Comparison of ENCODE assay signal across 8 cellular contexts in the genomic region with DNA sequence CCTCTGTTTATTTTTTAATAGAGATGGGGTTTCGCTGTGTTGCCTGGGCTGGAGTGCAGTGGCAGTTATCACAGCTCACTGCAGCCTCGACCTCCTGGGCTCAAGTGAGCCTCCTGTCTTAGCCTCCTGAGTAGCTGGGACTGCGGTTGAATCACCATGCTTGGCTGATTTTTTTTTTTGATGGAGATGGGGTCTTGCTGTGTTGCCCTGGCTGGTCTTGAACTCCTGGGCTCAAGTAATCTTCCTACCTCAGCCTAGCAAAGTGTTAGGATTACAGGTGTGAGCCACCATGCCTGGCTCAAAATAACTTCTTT. TPM values are rescaled to one million over a fixed set of nuclear protein-coding genes. Genes with fewer than 3 reads are reported as not detected.
DNase-seq lines count a peak whose midpoint lies in the region; TF ChIP-seq lines count a peak whose summit lies in the region.

No MANE protein-coding gene starts in this region.

- H3K9me3 ChIP-seq in iPS-15b (ENCODE audit: control insufficient read depth, insufficient read depth, low read length) (no peaks in the 10 kb centered on the region), spleen (no peaks in the 10 kb centered on the region)

- TF ChIP-seq CTCF in HFFc6 (IDR thresholded peaks at IDR 0.05): no peak
- no peak for TF ChIP-seq CTCF in spleen (IDR thresholded peaks at IDR 0.05 in 8 of 11, conservative IDR thresholded peaks at IDR 0.05 in 3 of 11)

- peak overlapping the region; percentile 21 to 87 (median 80) for H3K27ac ChIP-seq in spleen

- 81 to 93% (median 86%) methylated on average over 3 of the region's 3 CpGs for WGBS in spleen, 5 donors

- peaks cover 6% of the 10 kb centered on the region for H3K27me3 ChIP-seq in iPS-15b (ENCODE audit: control insufficient read depth, insufficient read depth, low read length)
- no peaks in the 10 kb centered on the region for H3K27me3 ChIP-seq in spleen (replicated peaks in 1 of 7)

- H3K27ac Mint-ChIP-seq in HFFc6: peak overlapping the region; percentile 95
- peak overlapping the region; percentile 88 for H3K27ac Mint-ChIP-seq in activated naive CD8-positive, alpha-beta T cell treated with anti-CD3 and anti-CD28 coated beads for 36 hours

- H3K27me3 Mint-ChIP-seq in HFFc6 (ENCODE audit: insufficient read depth): no peaks in the 10 kb centered on the region; the same call in 1 of the 2 replicates
- H3K27me3 Mint-ChIP-seq in activated naive CD8-positive, alpha-beta T cell treated with anti-CD3 and anti-CD28 coated beads for 36 hours: no peaks in the 10 kb centered on the region

- no peak overlapping the region for H3K9ac ChIP-seq in iPS-15b (ENCODE audit: low read depth, low read length)

- H3K36me3 ChIP-seq in iPS-15b (ENCODE audit: control insufficient read depth, insufficient read depth, low read length): no peaks in the 10 kb centered on the region
- no peaks in the 10 kb centered on the region for H3K36me3 ChIP-seq in spleen

- 0 out of 2 replicates have a peak, but pooled peaks cover 5% of the 10 kb centered on the region for H3K36me3 Mint-ChIP-seq in HFFc6 (ENCODE audit: low read depth)
- peaks cover 15% of the 10 kb centered on the region for H3K36me3 Mint-ChIP-seq in activated naive CD8-positive, alpha-beta T cell treated with anti-CD3 and anti-CD28 coated beads for 36 hours

- no peak for TF ChIP-seq POLR2A in spleen (IDR thresholded peaks at IDR 0.05)

- H3K4me3 ChIP-seq in iPS-15b (ENCODE audit: low read depth, low read length) (peak overlapping the region; percentile 42), spleen (peak overlapping the region in 5 of 8 donors; percentile 10 to 73 (median 43))

- H3K4me1 ChIP-seq in iPS-15b (ENCODE audit: control insufficient read depth, insufficient read depth, low read length) (peaks cover 13% of the 10 kb centered on the region), spleen (peaks cover 7 to 43% (median 14%) of the 10 kb centered on the region in 6 donors)

- DNase-seq in HFFc6: no peak
- DNase-seq in activated naive CD8-positive, alpha-beta T cell treated with anti-CD3 and anti-CD28 coated beads for 36 hours: no peak
- no peak for DNase-seq in spleen
- no peak for DNase-seq in cerebellar cortex (ENCODE audit: low spot score)
- no peak for DNase-seq in DMS79 (lab: John Stamatoyannopoulos, UW)
- DNase-seq in foreskin melanocyte: no peak
- no peak for DNase-seq in pons (ENCODE audit: low spot score)

- H3K9me3 Mint-ChIP-seq in HFFc6: no peaks in the 10 kb centered on the region
- peaks cover 2% of the 10 kb centered on the region for H3K9me3 Mint-ChIP-seq in activated naive CD8-positive, alpha-beta T cell treated with anti-CD3 and anti-CD28 coated beads for 36 hours

- H3K4me1 Mint-ChIP-seq in HFFc6 (ENCODE audit: low read depth): peaks cover 33% of the 10 kb centered on the region
- H3K4me1 Mint-ChIP-seq in activated naive CD8-positive, alpha-beta T cell treated with anti-CD3 and anti-CD28 coated beads for 36 hours: peaks cover 41% of the 10 kb centered on the region

- intact Hi-C loops in spleen (cut with DNase I; ENCODE audit: low total_unique reads): no loop called here

- H3K4me3 Mint-ChIP-seq in HFFc6: peak overlapping the region; percentile 87
- peak overlapping the region; percentile 82 for H3K4me3 Mint-ChIP-seq in activated naive CD8-positive, alpha-beta T cell treated with anti-CD3 and anti-CD28 coated beads for 36 hours

RNA-seq across cellular contexts. Expression of a gene that starts 8.1 kb away (rescaled TPM):
- 1 to 10 TPM; 6.5 to 9.0 (median 7.7) TPM for total RNA-seq in HFFc6 (2021; fragmentation: NEBNext Ultra II Directional; extraction: Animal tissue kit (Norgen Biotek cat#: 25700))
- total RNA-seq in activated naive CD8-positive, alpha-beta T cell treated with anti-CD3 and anti-CD28 coated beads for 36 hours: 10 to 100 TPM; 12.4 to 14.3 TPM
- 10 to 100 TPM; 14.9 to 21.7 (median 17.8) TPM for total RNA-seq in spleen
- 1 to 10 TPM; 3.7 to 8.6 (median 8.0) TPM for polyA plus RNA-seq in spleen

RNA-seq across cellular contexts. Expression of a gene that starts 35.2 kb away (rescaled TPM):
- 10 to 100 TPM; 46.1 to 57.8 (median 52.5) TPM for total RNA-seq in HFFc6 (2021; fragmentation: NEBNext Ultra II Directional; extraction: Animal tissue kit (Norgen Biotek cat#: 25700))
- 10 to 100 TPM; 52.1 to 52.5 TPM for total RNA-seq in activated naive CD8-positive, alpha-beta T cell treated with anti-CD3 and anti-CD28 coated beads for 36 hours
- 10 to 100 TPM; 37.1 to 61.0 (median 47.2) TPM for total RNA-seq in spleen
- 10 to 100 TPM in 2 of 3 donors, 1 to 10 TPM in 1; 6.6 to 10.3 (median 10.0) TPM for polyA plus RNA-seq in spleen
